ENCODE assay signal across 10 cellular contexts in genomic region chr1:198132060-198132781, GRCh38. TPM values are rescaled to one million over a fixed set of nuclear protein-coding genes. Genes with fewer than 3 reads are reported as not detected.
A peak's percentile ranks its signal among the peaks of the same experiment; 100 is the strongest.
DNase-seq lines count a peak whose midpoint lies in the region; ATAC-seq and TF ChIP-seq lines count a peak whose summit lies in the region.
"Had no signal": no experiment of that assay in that cellular context is flagged by ENCODE, and none has a peak within 500 bp of the region (broad histone marks: within the 10 kb centered on the region; RNA-seq: fewer than 3 reads in every experiment).

No MANE protein-coding gene starts in this region.

- H3K27me3 Mint-ChIP-seq in activated naive CD4-positive, alpha-beta T cell treated with anti-CD3 and anti-CD28 coated beads for 36 hours (ENCODE audit: low read depth): no peaks in the 10 kb centered on the region
- H3K27me3 Mint-ChIP-seq: activated naive CD8-positive, alpha-beta T cell treated with anti-CD3 and anti-CD28 coated beads for 36 hours had no signal

- H3K4me3 ChIP-seq in mesenchymal stem cell (ENCODE audit: insufficient read depth in 1 of 2, low read depth in 1 of 2, low read length in 2 of 2): no peak overlapping the region
- H3K4me3 ChIP-seq: psoas muscle had no signal

- no peaks in the 10 kb centered on the region for H3K79me1 ChIP-seq in mesenchymal stem cell (replicated peaks; ENCODE audit: low read length, poor library complexity, severe bottlenecking)

- no peak overlapping the region for H2AFZ ChIP-seq in mesenchymal stem cell (ENCODE audit: low read depth, low read length)

- no peak overlapping the region for H2BK5ac ChIP-seq in mesenchymal stem cell (ENCODE audit: low read depth, low read length, poor library complexity, severe bottlenecking)

- no peak overlapping the region for H3K9ac ChIP-seq in mesenchymal stem cell (ENCODE audit: low read length)

- WGBS in mesenchymal stem cell: 94% methylated on average over 6 of the region's 6 CpGs

- no peak overlapping the region for H3K4me3 Mint-ChIP-seq in activated naive CD4-positive, alpha-beta T cell treated with anti-CD3 and anti-CD28 coated beads for 36 hours
- H3K4me3 Mint-ChIP-seq: activated naive CD8-positive, alpha-beta T cell treated with anti-CD3 and anti-CD28 coated beads for 36 hours had no signal

- no peaks in the 10 kb centered on the region for H3K36me3 Mint-ChIP-seq in activated naive CD4-positive, alpha-beta T cell treated with anti-CD3 and anti-CD28 coated beads for 36 hours (ENCODE audit: low read depth)

- H3K27ac Mint-ChIP-seq in activated naive CD4-positive, alpha-beta T cell treated with anti-CD3 and anti-CD28 coated beads for 36 hours: no peak overlapping the region
- H3K27ac Mint-ChIP-seq: activated naive CD8-positive, alpha-beta T cell treated with anti-CD3 and anti-CD28 coated beads for 36 hours had no signal

- H3K9me3 Mint-ChIP-seq in activated naive CD4-positive, alpha-beta T cell treated with anti-CD3 and anti-CD28 coated beads for 36 hours: peaks cover 5% of the 10 kb centered on the region

- no peaks in the 10 kb centered on the region for H3K36me3 ChIP-seq in mesenchymal stem cell (ENCODE audit: control insufficient read depth in 1 of 2, insufficient read depth in 2 of 2, low read depth in 1 of 2, low read length in 2 of 2)

- H3K4me1 ChIP-seq in mesenchymal stem cell (ENCODE audit: control insufficient read depth, insufficient read depth, low read depth, low read length): peaks cover 2% of the 10 kb centered on the region
- H3K4me1 ChIP-seq: psoas muscle had no signal

- H4K8ac ChIP-seq in mesenchymal stem cell (ENCODE audit: low read length): no peak overlapping the region

- CTCF ChIA-PET in activated naive CD4-positive, alpha-beta T cell treated with anti-CD3 and anti-CD28 coated beads for 36 hours (lab: Charles Lee): no interaction called here

- intact Hi-C loops in activated naive CD4-positive, alpha-beta T cell treated with anti-CD3 and anti-CD28 coated beads for 36 hours (cut with micrococcal nuclease): no loop called here

- H3K4me1 Mint-ChIP-seq in activated naive CD4-positive, alpha-beta T cell treated with anti-CD3 and anti-CD28 coated beads for 36 hours (ENCODE audit: low read depth): peaks cover 15% of the 10 kb centered on the region

- no peak overlapping the region for H2BK15ac ChIP-seq in mesenchymal stem cell (ENCODE audit: low read depth, poor library complexity, severe bottlenecking)

- H3K4ac ChIP-seq in mesenchymal stem cell (ENCODE audit: low read depth in 1 of 2, low read length in 2 of 2): no peak overlapping the region

- TF ChIP-seq CTCF in GM13976 (IDR thresholded peaks at IDR 0.05; ENCODE audit: borderline replicate concordance, control extremely low read depth, extremely low read depth, insufficient read depth, missing control alignments) (no peak), omental fat pad (IDR thresholded peaks at IDR 0.05) (no peak)

- H3K27ac ChIP-seq in mesenchymal stem cell (ENCODE audit: low read length, poor library complexity, severe bottlenecking): no peak overlapping the region
- H3K27ac ChIP-seq: psoas muscle had no signal

- ATAC-seq in GM21367 (IDR thresholded peaks at IDR 0.05; ENCODE audit: unreplicated experiment) (peak; percentile 93), HG03095 (IDR thresholded peaks at IDR 0.05; ENCODE audit: unreplicated experiment) (peak; percentile 84), omental fat pad (ENCODE audit: low FRiP score) (no peak)
- ATAC-seq: psoas muscle had no signal

- H2BK120ac ChIP-seq in mesenchymal stem cell (ENCODE audit: low read depth, low read length): no peak overlapping the region

- H3K18ac ChIP-seq in mesenchymal stem cell (ENCODE audit: low read depth in 1 of 2, low read length in 2 of 2): no peak overlapping the region

- H3K23ac ChIP-seq in mesenchymal stem cell (ENCODE audit: low read length in 2 of 2): no peak overlapping the region

- DNase-seq in GM13976 (ENCODE audit: low spot score): peak; percentile 38
- DNase-seq in SKM-1 treated with dmso at 0.1 percent for 144 hours (lab: John Stamatoyannopoulos, UW; ENCODE audit: unreplicated experiment): peak; percentile 57
- no peak for DNase-seq in SHP77 treated with DMSO at 0.1 percent for 48 hours (lab: John Stamatoyannopoulos, UW)
- no peak for DNase-seq in mesenchymal stem cell
- no peak for DNase-seq in omental fat pad (ENCODE audit: low spot score)
- DNase-seq in activated naive CD4-positive, alpha-beta T cell treated with anti-CD3 and anti-CD28 coated beads for 36 hours: no peak
- DNase-seq: activated naive CD8-positive, alpha-beta T cell treated with anti-CD3 and anti-CD28 coated beads for 36 hours; psoas muscle had no signal

- no peak overlapping the region for H2BK12ac ChIP-seq in mesenchymal stem cell (ENCODE audit: low read length in 2 of 2)

- H4K91ac ChIP-seq in mesenchymal stem cell (ENCODE audit: low read length): no peak overlapping the region

- in situ Hi-C loops in GM13976 (cut with MboI; ENCODE audit: low sequenced_read_pairs, unreplicated experiment): no loop called here

- no peaks in the 10 kb centered on the region for H3K27me3 ChIP-seq in mesenchymal stem cell (ENCODE audit: control insufficient read depth in 1 of 2, insufficient read depth in 1 of 2, low read length in 2 of 2)

- H3K14ac ChIP-seq in mesenchymal stem cell (ENCODE audit: low read length in 2 of 2): no peak overlapping the region

- H3K4me2 ChIP-seq in mesenchymal stem cell (ENCODE audit: low read length, poor library complexity, severe bottlenecking): no peak overlapping the region

- H2AK5ac ChIP-seq in mesenchymal stem cell (ENCODE audit: low read length, severe bottlenecking): no peak overlapping the region

- no peaks in the 10 kb centered on the region for H3K9me3 ChIP-seq in mesenchymal stem cell (ENCODE audit: control insufficient read depth, low read length)
- H3K9me3 ChIP-seq: psoas muscle had no signal

RNA-seq across cellular contexts. Expression of gene NEK7, which starts 24.6 kb away (rescaled TPM):
- 22.7 TPM for polyA plus RNA-seq in mesenchymal stem cell (2013, experiment 1 of 2)
- 25.2 TPM for polyA plus RNA-seq in mesenchymal stem cell (2013, experiment 2 of 2)
- total RNA-seq in omental fat pad: 100 to 1,000 TPM in 1 of 4 donors, 10 to 100 TPM in 3; 75.0 to 115 (median 89.9) TPM
- total RNA-seq in activated naive CD4-positive, alpha-beta T cell treated with anti-CD3 and anti-CD28 coated beads for 36 hours: 10 to 100 TPM; 45.6 to 49.7 TPM

Comparison
In these comparisons a context has a peak if more than half of its experiments do, and no peak if none do; other contexts are left out.
1. DNase-seq: peak in GM13976 (single experiment) and SKM-1 treated with dmso at 0.1 percent for 144 hours (single experiment); none in SHP77 treated with DMSO at 0.1 percent for 48 hours (single experiment), mesenchymal stem cell (single experiment), omental fat pad (single experiment) and activated naive CD4-positive, alpha-beta T cell treated with anti-CD3 and anti-CD28 coated beads for 36 hours (single experiment).